13 cellular contexts compared by ENCODE assay signal in genomic region chr1:31374511-31375196, GRCh38. TPM values are rescaled to one million over a fixed set of nuclear protein-coding genes. Genes with fewer than 3 reads are reported as not detected.
DNase-seq lines count a peak whose midpoint lies in the region; ATAC-seq, FAIRE-seq and TF ChIP-seq lines count a peak whose summit lies in the region.
"Had no signal": no experiment of that assay in that cellular context is flagged by ENCODE, and none has a peak within 500 bp of the region (broad histone marks: within the 10 kb centered on the region; RNA-seq: fewer than 3 reads in every experiment).

No MANE protein-coding gene starts in this region.

- no peak for FAIRE-seq in pancreas (lab: Jason Lieb, UNC)
- no peak for FAIRE-seq in RCC 7860 (lab: Jason Lieb, UNC)
- FAIRE-seq: colon, K562 had no signal

- TF ChIP-seq CTCF in pancreas (IDR thresholded peaks at IDR 0.05) = no peak

- intact Hi-C loops in pancreas (cut with DNase I) = no loop called here

- no peaks in the 10 kb centered on the region for H3K27me3 ChIP-seq in SJCRH30
- H3K27me3 ChIP-seq in pancreas = no peaks in the 10 kb centered on the region

- WGBS in pancreas, 2 donors = 78 to 81% methylated on average over 7 of the region's 7 CpGs

- ATAC-seq in pancreas = peak; percentile 47 to 64 (median 57)

- H3K9me3 ChIP-seq in SJCRH30 (replicated peaks) (no peaks in the 10 kb centered on the region), pancreas (no peaks in the 10 kb centered on the region)

- no peak overlapping the region for H3K27ac ChIP-seq in SJCRH30
- peak overlapping the region in 1 of 4 donors; percentile 52 for H3K27ac ChIP-seq in pancreas

- H3K4me3 ChIP-seq in SJCRH30 = no peak overlapping the region
- no peak overlapping the region for H3K4me3 ChIP-seq in pancreas
- H3K4me3 ChIP-seq: K562 had no signal

- peak; percentile 56 for DNase-seq in Daoy (ENCODE audit: low read depth)
- DNase-seq in SJCRH30 = peak; percentile 55 to 64
- DNase-seq in glomerular visceral epithelial cell (ENCODE audit: extremely low spot score) = peak; percentile 54
- DNase-seq in pancreas = peak in 4 of 6 donors; percentile 42 to 62 (median 52)
- no peak for DNase-seq in activated T-cell treated with anti-CD3 and anti-CD28 coated beads, Interleukin-2, amount 50 U/mL, for 1 hour
- DNase-seq in activated CD8-positive, alpha-beta memory T cell treated with anti-CD3 and anti-CD28 coated beads, Interleukin-2, amount 50 U/mL, for 4 hours = no peak
- no peak for DNase-seq in RCC 7860 (ENCODE audit: low spot score)
- DNase-seq in stimulated activated CD4-positive, alpha-beta T cell treated with anti-CD3 and anti-CD28 coated beads, Interleukin-4, amount 100 ng/mL, for 24 hours = no peak
- DNase-seq: activated CD4-positive, alpha-beta memory T cell treated with anti-CD3 and anti-CD28 coated beads for 36 hours; RPMI8226 had no signal

- peaks cover 31% of the 10 kb centered on the region for H3K4me1 ChIP-seq in SJCRH30
- peaks cover 7 to 21% (median 7%) of the 10 kb centered on the region in 3 donors for H3K4me1 ChIP-seq in pancreas

- H3K36me3 ChIP-seq in SJCRH30 = no peaks in the 10 kb centered on the region
- no peaks in the 10 kb centered on the region for H3K36me3 ChIP-seq in pancreas

RNA-seq across cellular contexts. Expression of gene FABP3, which starts 1.8 kb away (rescaled TPM):
- total RNA-seq in Daoy (2014; rRNA removed; shearing (Covaris generic)) = not detected in 2 replicates
- 3.6 and 6.1 TPM in 2 replicates for total RNA-seq in SJCRH30 (2014; rRNA removed; shearing (Covaris generic))
- total RNA-seq in pancreas = 1 to 10 TPM in 3 of 6 donors, under 1 TPM in 1, not detected in 2; 0.72 to 3.6 (median 1.7) TPM
- polyA plus RNA-seq in pancreas = 1 to 10 TPM; 4.6 to 5.4 TPM
- total RNA-seq: activated CD4-positive, alpha-beta memory T cell treated with anti-CD3 and anti-CD28 coated beads for 36 hours; CD8-positive, alpha-beta T cell; K562 had no signal

RNA-seq across cellular contexts. Expression of gene SERINC2, which starts 38.4 kb away (rescaled TPM):
- 3.2 and 4.1 TPM in 2 replicates for total RNA-seq in Daoy (2014; rRNA removed; shearing (Covaris generic))
- total RNA-seq in SJCRH30 (2014; rRNA removed; shearing (Covaris generic)) = 14.2 and 17.1 TPM in 2 replicates
- total RNA-seq in pancreas = 10 to 100 TPM in 5 of 6 donors, 1 to 10 TPM in 1; 8.8 to 38.9 (median 15.4) TPM
- polyA plus RNA-seq in pancreas = 10 to 100 TPM; 29.9 to 36.4 TPM
- total RNA-seq: CD8-positive, alpha-beta T cell had no signal

Comparison
In these comparisons a context has a peak if more than half of its experiments do, and no peak if none do; other contexts are left out.
1. DNase-seq: peak in Daoy (single experiment), SJCRH30 (2 of 2), glomerular visceral epithelial cell (single experiment) and pancreas (4 of 6); none in activated T-cell treated with anti-CD3 and anti-CD28 coated beads, Interleukin-2, amount 50 U/mL, for 1 hour (single experiment), activated CD8-positive, alpha-beta memory T cell treated with anti-CD3 and anti-CD28 coated beads, Interleukin-2, amount 50 U/mL, for 4 hours (single experiment), RCC 7860 (single experiment) and stimulated activated CD4-positive, alpha-beta T cell treated with anti-CD3 and anti-CD28 coated beads, Interleukin-4, amount 100 ng/mL, for 24 hours (single experiment).